1 cellular context compared by ENCODE assay signal in the genomic region with DNA sequence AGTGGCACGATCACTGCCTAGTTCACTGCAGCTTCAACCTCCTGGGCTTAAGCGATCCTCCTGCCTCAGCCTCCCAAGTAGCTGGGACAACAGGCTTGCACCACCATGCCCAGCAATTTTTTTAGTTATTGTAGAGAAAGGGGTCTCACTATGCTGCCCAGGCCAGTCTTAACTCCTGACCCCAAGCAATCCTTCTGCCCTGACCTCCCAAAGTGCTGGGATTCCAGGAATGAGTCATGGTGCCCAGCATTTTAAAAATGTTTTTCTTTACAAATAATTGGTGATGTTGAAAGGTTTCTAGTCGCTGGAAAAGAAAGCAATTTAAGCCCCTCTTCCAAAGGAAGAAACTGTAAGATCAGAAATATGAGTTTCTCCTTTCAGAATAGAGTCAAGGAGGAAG.
TF ChIP-seq lines count a peak whose summit lies in the region.

No MANE protein-coding gene starts in this region.

TF ChIP-seq in IMR-90, 13 proteins besides CTCF, POLR2A, EP300 and RAD21:
- TF ChIP-seq CEBPB (IDR thresholded peaks at IDR 0.05; ENCODE audit: low read depth, low read length), result no peak
- TF ChIP-seq RFX5 (IDR thresholded peaks at IDR 0.05; ENCODE audit: low read depth, low read length), result no peak
- TF ChIP-seq, protein P1, sequence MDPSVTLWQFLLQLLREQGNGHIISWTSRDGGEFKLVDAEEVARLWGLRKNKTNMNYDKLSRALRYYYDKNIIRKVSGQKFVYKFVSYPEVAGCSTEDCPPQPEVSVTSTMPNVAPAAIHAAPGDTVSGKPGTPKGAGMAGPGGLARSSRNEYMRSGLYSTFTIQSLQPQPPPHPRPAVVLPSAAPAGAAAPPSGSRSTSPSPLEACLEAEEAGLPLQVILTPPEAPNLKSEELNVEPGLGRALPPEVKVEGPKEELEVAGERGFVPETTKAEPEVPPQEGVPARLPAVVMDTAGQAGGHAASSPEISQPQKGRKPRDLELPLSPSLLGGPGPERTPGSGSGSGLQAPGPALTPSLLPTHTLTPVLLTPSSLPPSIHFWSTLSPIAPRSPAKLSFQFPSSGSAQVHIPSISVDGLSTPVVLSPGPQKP (IDR thresholded peaks at IDR 0.05; ENCODE audit: borderline replicate concordance, low read depth, low read length), result no peak
- no peak for TF ChIP-seq RCOR1 (IDR thresholded peaks at IDR 0.05; ENCODE audit: insufficient replicate concordance, low read length)
- TF ChIP-seq NFE2L2 (IDR thresholded peaks at IDR 0.05; ENCODE audit: low read depth, low read length), result no peak
